9 cellular contexts compared by ENCODE assay signal in the genomic region with DNA sequence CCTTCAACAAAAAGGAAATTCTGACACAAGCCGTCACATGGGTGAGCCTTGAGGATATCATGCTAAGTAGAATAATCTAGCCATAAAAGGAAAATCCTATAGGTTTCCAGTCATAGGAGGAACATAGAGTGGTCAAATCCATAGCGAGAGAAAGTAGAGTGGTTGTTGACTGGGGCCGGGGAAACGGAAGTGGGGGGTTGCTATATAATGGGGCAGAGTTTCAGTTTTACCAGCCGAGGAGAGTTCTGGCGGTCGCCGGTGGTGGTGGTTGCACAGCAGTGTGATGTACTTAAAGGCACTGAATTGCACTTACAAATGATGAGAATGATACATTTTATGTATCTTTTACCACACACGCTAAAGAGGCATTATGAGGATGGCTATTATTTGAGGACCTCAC. TPM values are rescaled to one million over a fixed set of nuclear protein-coding genes. Genes with fewer than 3 reads are reported as not detected.
A peak's percentile ranks its signal among the peaks of the same experiment; 100 is the strongest.
DNase-seq lines count a peak whose midpoint lies in the region; ATAC-seq and TF ChIP-seq lines count a peak whose summit lies in the region.
"Had no signal": no experiment of that assay in that cellular context is flagged by ENCODE, and none has a peak within 500 bp of the region (broad histone marks: within the 10 kb centered on the region; RNA-seq: fewer than 3 reads in every experiment).

No MANE protein-coding gene starts in this region.

- H3K27me3 ChIP-seq in smooth muscle cell (ENCODE audit: low read depth), result peaks cover 6% of the 10 kb centered on the region

- peak; percentile 85 for ATAC-seq in activated CD8-positive, alpha-beta memory T cell treated with anti-CD3 and anti-CD28 coated beads, Interleukin-2, amount 10 ng/mL, durations not matched to agents 7 days and 5 days
- ATAC-seq in GM21786 (IDR thresholded peaks at IDR 0.05; ENCODE audit: unreplicated experiment), result peak; percentile 33

- DNase-seq in activated CD8-positive, alpha-beta memory T cell treated with anti-CD3 and anti-CD28 coated beads, Interleukin-2, amount 10 ng/mL, durations not matched to agents 7 days and 5 days, result peak; percentile 85
- no peak for DNase-seq in activated CD8-positive, alpha-beta memory T cell treated with anti-CD3 and anti-CD28 coated beads, Interleukin-2, amount 50 U/mL, for 4 hours
- peak; percentile 62 for DNase-seq in MV-4-11 (lab: John Stamatoyannopoulos, UW)
- no peak for DNase-seq in smooth muscle cell (lab: John Stamatoyannopoulos, UW; ENCODE audit: unreplicated experiment)
- DNase-seq in activated gamma-delta T cell (lab: John Stamatoyannopoulos, UW), result no peak
- DNase-seq in EL, result no peak
- no peak for DNase-seq in NCI-H1694 (lab: John Stamatoyannopoulos, UW)

- peak overlapping the region; percentile 73 for H3K4me2 ChIP-seq in smooth muscle cell

- peaks cover 45% of the 10 kb centered on the region for H3K27me3 Mint-ChIP-seq in activated CD8-positive, alpha-beta memory T cell treated with anti-CD3 and anti-CD28 coated beads, Interleukin-2, amount 10 ng/mL, durations not matched to agents 7 days and 5 days

- H3K27ac Mint-ChIP-seq in activated CD8-positive, alpha-beta memory T cell treated with anti-CD3 and anti-CD28 coated beads, Interleukin-2, amount 10 ng/mL, durations not matched to agents 7 days and 5 days, result peak overlapping the region; percentile 10

- no peaks in the 10 kb centered on the region for H3K9me3 ChIP-seq in smooth muscle cell (replicated peaks; ENCODE audit: low read depth)

- no peaks in the 10 kb centered on the region for H3F3A ChIP-seq in smooth muscle cell (ENCODE audit: low read depth)

- TF ChIP-seq CTCF in smooth muscle cell (IDR thresholded peaks at IDR 0.05; ENCODE audit: borderline replicate concordance, insufficient read depth, poor library complexity, severe bottlenecking), result no peak

- H3K36me3 Mint-ChIP-seq in activated CD8-positive, alpha-beta memory T cell treated with anti-CD3 and anti-CD28 coated beads, Interleukin-2, amount 10 ng/mL, durations not matched to agents 7 days and 5 days, result peaks cover 3% of the 10 kb centered on the region

- H3K4me1 Mint-ChIP-seq in activated CD8-positive, alpha-beta memory T cell treated with anti-CD3 and anti-CD28 coated beads, Interleukin-2, amount 10 ng/mL, durations not matched to agents 7 days and 5 days, result peaks cover 33% of the 10 kb centered on the region

- 88% methylated on average over 9 of the region's 9 CpGs for WGBS in smooth muscle cell (ENCODE audit: low lambda C conversion rate)

- peak overlapping the region; percentile 71 for H3K4me3 Mint-ChIP-seq in activated CD8-positive, alpha-beta memory T cell treated with anti-CD3 and anti-CD28 coated beads, Interleukin-2, amount 10 ng/mL, durations not matched to agents 7 days and 5 days

- no peaks in the 10 kb centered on the region for H3K36me3 ChIP-seq in smooth muscle cell (ENCODE audit: low read depth)

- H3K27ac ChIP-seq in smooth muscle cell (ENCODE audit: low read depth), result peak overlapping the region; percentile 78

- peak overlapping the region; percentile 56 for H3K9ac ChIP-seq in smooth muscle cell (ENCODE audit: low read depth)

- CTCF ChIA-PET in activated CD8-positive, alpha-beta memory T cell treated with anti-CD3 and anti-CD28 coated beads, Interleukin-2, amount 10 ng/mL, durations not matched to agents 7 days and 5 days (lab: Charles Lee), result interaction anchor here (0.8 to 1.3 kb wide), 3 partner anchors 11 to 378 kb away, joined by 3 to 4 read pairs (median 3); no protein-coding TSS in a partner anchor

- H4K20me1 ChIP-seq in smooth muscle cell (ENCODE audit: low read depth), result no peaks in the 10 kb centered on the region

- peak overlapping the region; percentile 58 for H2AFZ ChIP-seq in smooth muscle cell (ENCODE audit: low read depth)

- no peaks in the 10 kb centered on the region for H3K9me3 Mint-ChIP-seq in activated CD8-positive, alpha-beta memory T cell treated with anti-CD3 and anti-CD28 coated beads, Interleukin-2, amount 10 ng/mL, durations not matched to agents 7 days and 5 days (ENCODE audit: low read depth)

- no peaks in the 10 kb centered on the region for H3K4me1 ChIP-seq in smooth muscle cell (ENCODE audit: low read depth)

- H3K79me2 ChIP-seq in smooth muscle cell (ENCODE audit: low read depth), result no peaks in the 10 kb centered on the region

- no peak overlapping the region for H3K4me3 ChIP-seq in smooth muscle cell

RNA-seq across cellular contexts. Expression of gene GPR31, which starts 4.9 kb away (rescaled TPM):
- not detected for total RNA-seq in activated CD8-positive, alpha-beta memory T cell treated with anti-CD3 and anti-CD28 coated beads, Interleukin-2, amount 10 ng/mL, durations not matched to agents 7 days and 5 days
- total RNA-seq in smooth muscle cell, result not detected in 2 replicates
- polyA plus RNA-seq in smooth muscle cell, result not detected in 2 replicates
- total RNA-seq: T-helper 2 cell treated with Interferon-gamma antibody and Interleukin-4, amounts not matched to agents 100 ng/mL and 5 ng/mL, for 36 hours had no signal

RNA-seq across cellular contexts. Expression of gene CCR6, which starts 30.0 kb away (rescaled TPM):
- 1 to 10 TPM; 8.7 to 9.1 TPM for total RNA-seq in activated CD8-positive, alpha-beta memory T cell treated with anti-CD3 and anti-CD28 coated beads, Interleukin-2, amount 10 ng/mL, durations not matched to agents 7 days and 5 days
- total RNA-seq in smooth muscle cell, result not detected in 2 replicates
- 0.41 TPM in 1 of 2 replicates, not detected in the other for polyA plus RNA-seq in smooth muscle cell
- total RNA-seq: T-helper 2 cell treated with Interferon-gamma antibody and Interleukin-4, amounts not matched to agents 100 ng/mL and 5 ng/mL, for 36 hours had no signal

Comparison
In these comparisons a context has a peak if more than half of its experiments do, and no peak if none do; other contexts are left out.
1. DNase-seq: peak in activated CD8-positive, alpha-beta memory T cell treated with anti-CD3 and anti-CD28 coated beads, Interleukin-2, amount 10 ng/mL, durations not matched to agents 7 days and 5 days (single experiment) and MV-4-11 (single experiment); none in activated CD8-positive, alpha-beta memory T cell treated with anti-CD3 and anti-CD28 coated beads, Interleukin-2, amount 50 U/mL, for 4 hours (single experiment), smooth muscle cell (single experiment), activated gamma-delta T cell (single experiment), EL (single experiment) and NCI-H1694 (single experiment).